ENCODE assay signal across 8 cellular contexts in the genomic region with DNA sequence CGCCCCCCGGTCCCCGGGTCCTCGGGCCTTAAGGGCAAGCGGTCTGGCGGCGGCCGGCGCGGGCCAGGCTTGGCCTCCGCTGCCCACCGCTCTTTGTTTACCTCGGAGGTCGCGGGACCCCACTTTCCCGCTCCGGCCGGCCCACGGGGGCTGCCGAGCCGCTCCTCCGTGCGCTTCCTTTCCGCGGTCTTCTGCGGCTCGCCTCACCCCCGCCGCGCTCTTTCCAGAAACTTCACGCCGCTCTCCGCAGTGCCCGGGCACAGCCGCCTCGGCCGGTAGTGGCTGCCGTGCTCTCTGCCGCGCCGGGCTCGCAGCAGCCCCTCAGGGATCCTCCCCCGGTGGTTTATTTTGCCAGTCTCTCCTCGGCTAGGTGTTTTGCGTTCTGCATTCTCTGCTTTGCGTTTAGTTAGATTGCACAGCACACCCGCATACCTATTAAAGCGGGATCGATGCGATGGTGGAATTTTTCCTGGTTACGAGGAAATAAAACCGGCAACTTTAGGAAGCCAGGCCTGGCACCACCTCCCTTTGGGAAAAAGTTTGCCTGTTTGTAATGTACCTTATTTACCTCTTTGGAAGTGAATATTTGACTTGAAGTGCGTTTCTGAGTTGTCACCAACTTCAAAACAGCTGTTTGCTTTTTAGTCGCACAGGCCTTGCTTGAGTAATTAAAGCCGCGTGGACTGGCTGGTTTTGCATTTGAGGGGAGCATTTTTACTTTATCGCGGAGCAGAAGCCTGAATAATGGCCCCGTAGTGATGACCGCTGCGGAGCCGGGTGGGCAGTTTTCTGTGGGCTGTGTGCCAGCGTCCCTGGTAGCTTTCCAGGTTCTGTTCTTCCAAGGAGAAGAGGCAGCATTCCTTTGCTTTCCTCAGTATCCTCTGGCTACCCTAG. TPM values are rescaled to one million over a fixed set of nuclear protein-coding genes. Genes with fewer than 3 reads are reported as not detected.
DNase-seq lines count a peak whose midpoint lies in the region; ATAC-seq and TF ChIP-seq lines count a peak whose summit lies in the region.

No MANE protein-coding gene starts in this region.

- peaks cover 4% of the 10 kb centered on the region for H3K36me3 Mint-ChIP-seq in activated naive CD4-positive, alpha-beta T cell treated with anti-CD3 and anti-CD28 coated beads for 36 hours (ENCODE audit: low read depth)
- H3K36me3 Mint-ChIP-seq in type B pancreatic cell: peaks cover 6% of the 10 kb centered on the region

- peak overlapping the region; percentile 95 for H3K27ac Mint-ChIP-seq in activated naive CD4-positive, alpha-beta T cell treated with anti-CD3 and anti-CD28 coated beads for 36 hours
- H3K27ac Mint-ChIP-seq in type B pancreatic cell: peak overlapping the region; percentile 90

- POLR2A ChIA-PET in RWPE1 (lab: Yijun Ruan, JAX; ENCODE audit: low non-redundant PET): no interaction called here

- peaks cover 34% of the 10 kb centered on the region for H3K4me1 Mint-ChIP-seq in activated naive CD4-positive, alpha-beta T cell treated with anti-CD3 and anti-CD28 coated beads for 36 hours (ENCODE audit: low read depth)
- peaks cover 11% of the 10 kb centered on the region for H3K4me1 Mint-ChIP-seq in type B pancreatic cell (ENCODE audit: unreplicated experiment)

- H3K9me3 Mint-ChIP-seq in activated naive CD4-positive, alpha-beta T cell treated with anti-CD3 and anti-CD28 coated beads for 36 hours: no peaks in the 10 kb centered on the region
- no peaks in the 10 kb centered on the region for H3K9me3 Mint-ChIP-seq in type B pancreatic cell

- TF ChIP-seq CTCF in AG09309 (IDR thresholded peaks at IDR 0.05; ENCODE audit: control insufficient read depth, insufficient read depth, low read depth, low read length, missing control alignments) (no peak), RWPE1 (conservative IDR thresholded peaks at IDR 0.05; ENCODE audit: low read depth) (no peak), omental fat pad (IDR thresholded peaks at IDR 0.05) (no peak), type B pancreatic cell (conservative IDR thresholded peaks at IDR 0.05) (no peak)

- ATAC-seq in GM19025 (IDR thresholded peaks at IDR 0.05; ENCODE audit: low read depth, unreplicated experiment) (peak; percentile 45), HG03342 (IDR thresholded peaks at IDR 0.05; ENCODE audit: unreplicated experiment) (peak; percentile 54), omental fat pad (ENCODE audit: low FRiP score) (peak; percentile 73)

- peak overlapping the region; percentile 94 for H3K27ac ChIP-seq in RWPE1

- peak overlapping the region; percentile 85 for H3K4me3 ChIP-seq in AG09309 (ENCODE audit: control insufficient read depth, low read depth, low read length)

- H3K4me3 Mint-ChIP-seq in activated naive CD4-positive, alpha-beta T cell treated with anti-CD3 and anti-CD28 coated beads for 36 hours: peak overlapping the region; percentile 94
- H3K4me3 Mint-ChIP-seq in type B pancreatic cell: peak overlapping the region; percentile 93

- H3K27me3 Mint-ChIP-seq in activated naive CD4-positive, alpha-beta T cell treated with anti-CD3 and anti-CD28 coated beads for 36 hours (ENCODE audit: low read depth): no peaks in the 10 kb centered on the region
- no peaks in the 10 kb centered on the region for H3K27me3 Mint-ChIP-seq in type B pancreatic cell

- intact Hi-C loops in activated naive CD4-positive, alpha-beta T cell treated with anti-CD3 and anti-CD28 coated beads for 36 hours (cut with micrococcal nuclease): loop anchor here (1.0 to 5.0 kb wide), 12 partner anchors 26 to 649 kb away; a partner anchor contains a TSS

- DNase-seq in AG09309 (ENCODE audit: low read depth): no peak
- DNase-seq in RWPE1 (ENCODE audit: low spot score): peak; percentile 33
- peak; percentile 60 for DNase-seq in activated naive CD4-positive, alpha-beta T cell treated with anti-CD3 and anti-CD28 coated beads for 36 hours
- peak; percentile 54 for DNase-seq in glomerular visceral epithelial cell (ENCODE audit: extremely low spot score)
- DNase-seq in omental fat pad (ENCODE audit: low spot score): peak; percentile 57
- no peak for DNase-seq in type B pancreatic cell (ENCODE audit: extremely low spot score, unreplicated experiment)

- CTCF ChIA-PET in RWPE1 (lab: Yijun Ruan, JAX): interaction anchor here (0.5 to 0.6 kb wide), 2 partner anchors 146 to 1003 kb away, joined by 3 to 4 read pairs; no protein-coding TSS in a partner anchor
- CTCF ChIA-PET in activated naive CD4-positive, alpha-beta T cell treated with anti-CD3 and anti-CD28 coated beads for 36 hours (lab: Charles Lee): no interaction called here

RNA-seq across cellular contexts. Expression of a gene that starts 0.8 kb away (rescaled TPM):
- 10 to 100 TPM; 29.6 to 31.5 TPM for total RNA-seq in activated naive CD4-positive, alpha-beta T cell treated with anti-CD3 and anti-CD28 coated beads for 36 hours
- total RNA-seq in omental fat pad (10 to 100 TPM in 3 of 4 donors, 1 to 10 TPM in 1; 8.9 to 20.7 (median 14.2) TPM), type B pancreatic cell (ENCODE audit: low replicate concordance) (19.0 and 44.6 TPM in 2 replicates)

RNA-seq across cellular contexts. Expression of a gene that starts 48.5 kb away (rescaled TPM):
- 10 to 100 TPM; 23.2 to 28.4 TPM for total RNA-seq in activated naive CD4-positive, alpha-beta T cell treated with anti-CD3 and anti-CD28 coated beads for 36 hours
- total RNA-seq in omental fat pad (10 to 100 TPM in 1 of 4 donors, 1 to 10 TPM in 3; 6.6 to 14.3 (median 8.2) TPM), type B pancreatic cell (ENCODE audit: low replicate concordance) (14.4 and 18.2 TPM in 2 replicates)

Comparison
In these comparisons a context has a peak if more than half of its experiments do, and no peak if none do; other contexts are left out.
1. DNase-seq: peak in RWPE1 (single experiment), activated naive CD4-positive, alpha-beta T cell treated with anti-CD3 and anti-CD28 coated beads for 36 hours (single experiment), glomerular visceral epithelial cell (single experiment) and omental fat pad (single experiment); none in AG09309 (single experiment) and type B pancreatic cell (single experiment).
2. Peak in every context shown above with its lines, with median percentiles within 50 percentile points of each other: ATAC-seq.